In the genomic region with DNA sequence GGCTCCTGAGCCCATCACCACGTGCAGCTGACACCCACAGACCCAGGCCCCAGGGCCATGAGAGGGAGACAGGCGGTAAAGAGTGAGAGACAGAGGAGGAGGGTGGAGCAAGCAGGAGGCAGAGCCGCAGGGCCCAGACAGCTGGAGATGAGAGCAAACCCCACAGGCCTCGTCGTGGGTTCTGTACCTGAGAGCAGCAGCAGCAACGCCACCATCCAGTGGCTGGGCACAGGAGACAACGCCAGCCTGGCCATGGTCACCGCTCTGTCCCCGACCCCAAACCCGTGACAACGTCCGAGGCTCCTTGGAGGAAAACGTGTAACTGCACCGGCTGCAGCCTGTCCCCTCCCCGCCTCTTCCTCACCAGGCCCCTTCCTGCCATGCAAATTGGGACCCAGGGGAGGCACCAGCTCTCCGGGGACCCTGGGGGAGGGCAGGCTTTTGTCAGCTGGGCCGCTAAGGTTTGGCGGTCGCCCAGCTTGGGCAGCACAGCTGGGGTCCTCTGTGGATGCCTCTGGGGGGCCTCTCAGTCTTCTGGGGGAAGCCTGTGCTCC, we compare ENCODE assay signal across 8 cellular contexts. TPM values are rescaled to one million over a fixed set of nuclear protein-coding genes. Genes with fewer than 3 reads are reported as not detected.
DNase-seq lines count a peak whose midpoint lies in the region; ATAC-seq lines count a peak whose summit lies in the region.

TSS of gene CD79B (minus strand) at position 324 of the 554 bp plus-strand sequence. CDS start at position 254, 70 bp downstream.

- H3K9me3 Mint-ChIP-seq in natural killer cell treated with Interleukin-12 subunit alpha and Interleukin-12 subunit beta and Interleukin-15 and Interleukin-18, amount 100 ng/mL, for 72 hours = no peaks in the 10 kb centered on the region

- H3K27ac Mint-ChIP-seq in natural killer cell treated with Interleukin-12 subunit alpha and Interleukin-12 subunit beta and Interleukin-15 and Interleukin-18, amount 100 ng/mL, for 72 hours = peak within 1 kb of the TSS; percentile 55 to 89

- no peaks in the 10 kb centered on the region for H3K36me3 Mint-ChIP-seq in natural killer cell treated with Interleukin-12 subunit alpha and Interleukin-12 subunit beta and Interleukin-15 and Interleukin-18, amount 100 ng/mL, for 72 hours

- H3K4me1 Mint-ChIP-seq in natural killer cell treated with Interleukin-12 subunit alpha and Interleukin-12 subunit beta and Interleukin-15 and Interleukin-18, amount 100 ng/mL, for 72 hours (ENCODE audit: low read depth in 2 of 2) = peaks cover 14 to 16% of the 10 kb centered on the region in 2 donors

- peaks cover 0 to 2% of the 10 kb centered on the region in 2 donors for H3K27me3 Mint-ChIP-seq in natural killer cell treated with Interleukin-12 subunit alpha and Interleukin-12 subunit beta and Interleukin-15 and Interleukin-18, amount 100 ng/mL, for 72 hours

- H3K4me3 Mint-ChIP-seq in natural killer cell treated with Interleukin-12 subunit alpha and Interleukin-12 subunit beta and Interleukin-15 and Interleukin-18, amount 100 ng/mL, for 72 hours = peak within 1 kb of the TSS; percentile 88

- peak; percentile 80 for ATAC-seq in HG03135 (IDR thresholded peaks at IDR 0.05; ENCODE audit: unreplicated experiment)
- ATAC-seq in natural killer cell treated with Interleukin-12 subunit alpha and Interleukin-12 subunit beta and Interleukin-15 and Interleukin-18, amount 100 ng/mL, for 72 hours = peak; percentile 75 to 78

- DNase-seq in activated CD8-positive, alpha-beta memory T cell treated with anti-CD3 and anti-CD28 coated beads for 24 hours = peak; percentile 78
- DNase-seq in activated CD8-positive, alpha-beta memory T cell treated with anti-CD3 and anti-CD28 coated beads, Interleukin-2, amount 50 U/mL, for 4 hours = no peak
- DNase-seq in activated T-cell treated with anti-CD3 and anti-CD28 coated beads for 48 hours (ENCODE audit: low read depth) = peak; percentile 34
- DNase-seq in natural killer cell treated with Interleukin-12 subunit alpha and Interleukin-12 subunit beta and Interleukin-15 and Interleukin-18, amount 100 ng/mL, for 72 hours (ENCODE audit: low spot score) = peak; percentile 68
- DNase-seq in NCI-H1048 (lab: John Stamatoyannopoulos, UW) = no peak
- no peak for DNase-seq in HT-29 (ENCODE audit: low spot score)
- no peak for DNase-seq in COLO668 (lab: John Stamatoyannopoulos, UW; ENCODE audit: unreplicated experiment)

RNA-seq across cellular contexts. Expression of gene CD79B, which starts in this region (rescaled TPM):
- 10 to 100 TPM; 33.8 to 58.6 TPM for total RNA-seq in natural killer cell treated with Interleukin-12 subunit alpha and Interleukin-12 subunit beta and Interleukin-15 and Interleukin-18, amount 100 ng/mL, for 72 hours
- total RNA-seq in HT-29 (2014; rRNA removed; shearing (Covaris generic)) = not detected in 2 replicates

Comparison
In these comparisons a context has a peak if more than half of its experiments do, and no peak if none do; other contexts are left out.
1. RNA of gene CD79B (total RNA-seq): 33.8 to 58.6 TPM in natural killer cell treated with Interleukin-12 subunit alpha and Interleukin-12 subunit beta and Interleukin-15 and Interleukin-18, amount 100 ng/mL, for 72 hours; not detected in HT-29; every median in the first group is over 10 times any median in the second.
2. DNase-seq: peak in activated CD8-positive, alpha-beta memory T cell treated with anti-CD3 and anti-CD28 coated beads for 24 hours (single experiment), activated T-cell treated with anti-CD3 and anti-CD28 coated beads for 48 hours (single experiment) and natural killer cell treated with Interleukin-12 subunit alpha and Interleukin-12 subunit beta and Interleukin-15 and Interleukin-18, amount 100 ng/mL, for 72 hours (single experiment); none in activated CD8-positive, alpha-beta memory T cell treated with anti-CD3 and anti-CD28 coated beads, Interleukin-2, amount 50 U/mL, for 4 hours (single experiment), NCI-H1048 (single experiment), HT-29 (single experiment) and COLO668 (single experiment).